Comparison of ENCODE assay signal across 1 cellular context in the genomic region with DNA sequence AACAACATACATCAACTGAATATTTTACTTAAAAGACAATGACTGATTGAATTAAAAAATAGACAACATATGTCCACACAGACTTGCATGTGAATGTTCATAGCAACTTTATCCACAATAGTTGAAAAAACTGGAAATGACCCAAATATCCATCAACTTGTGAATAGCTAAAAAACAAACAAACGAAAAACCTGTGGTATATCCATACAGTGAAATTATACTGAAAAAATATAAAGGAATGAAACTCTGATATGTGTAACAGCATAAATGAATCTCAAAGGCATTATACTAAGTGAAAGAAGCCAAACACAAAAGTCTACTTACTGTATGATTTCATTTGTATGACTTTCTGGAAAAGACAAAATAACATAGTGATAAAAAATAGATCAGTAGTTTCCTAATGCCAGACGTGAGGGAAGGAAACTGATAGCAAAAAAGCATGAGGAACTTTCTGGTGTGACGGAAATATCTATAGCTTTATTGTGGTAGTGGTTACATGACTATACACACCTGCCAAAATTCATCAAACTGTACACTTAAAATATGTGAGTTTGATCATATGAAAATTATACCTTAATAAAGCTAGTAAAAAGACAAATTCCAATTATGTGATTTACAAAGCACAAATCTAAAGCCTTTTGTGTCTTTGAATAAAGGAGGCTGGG.
TF ChIP-seq lines count a peak whose summit lies in the region.

No MANE protein-coding gene starts in this region.

TF ChIP-seq in K562, 482 proteins besides CTCF, POLR2A, EP300 and RAD21 (continued from another document):
- TF ChIP-seq NFYB (IDR thresholded peaks at IDR 0.05; ENCODE audit: extremely low read depth, insufficient read length) (no peak), MTA1 (IDR thresholded peaks at IDR 0.05; ENCODE audit: borderline replicate concordance) (no peak), ZNF239 (CRISPR knock-in tag; IDR thresholded peaks at IDR 0.05) (no peak), FOXP1 (CRISPR knock-in tag; IDR thresholded peaks at IDR 0.05) (no peak), NFE2L1 (tag; IDR thresholded peaks at IDR 0.05; ENCODE audit: borderline replicate concordance, low read depth) (no peak), MBD2 (IDR thresholded peaks at IDR 0.05; ENCODE audit: borderline replicate concordance, low read depth) (no peak), KAT2B (IDR thresholded peaks at IDR 0.05; ENCODE audit: low read depth, low read length) (no peak), SIX5 (IDR thresholded peaks at IDR 0.05; ENCODE audit: borderline replicate concordance in 1 of 2, insufficient read depth in 1 of 2, low read depth in 1 of 2, low read length in 2 of 2) (no peak), MTA2 (IDR thresholded peaks at IDR 0.05; ENCODE audit: low read depth) (no peak), ARNT (IDR thresholded peaks at IDR 0.05) (no peak)
